Comparison of ENCODE assay signal across 19 cellular contexts in genomic region chr16:17078950-17079631, GRCh38.
DNase-seq lines count a peak whose midpoint lies in the region; ATAC-seq, FAIRE-seq and TF ChIP-seq lines count a peak whose summit lies in the region.
"Had no signal": no experiment of that assay in that cellular context is flagged by ENCODE, and none has a peak within 500 bp of the region (broad histone marks: within the 10 kb centered on the region; RNA-seq: fewer than 3 reads in every experiment).

No MANE protein-coding gene starts in this region.

- FAIRE-seq in H54 (lab: Jason Lieb, UNC) = no peak

- no peak overlapping the region for H3K27ac Mint-ChIP-seq in chondrocyte (ENCODE audit: unreplicated experiment)

- no peaks in the 10 kb centered on the region for H3K36me3 Mint-ChIP-seq in chondrocyte (ENCODE audit: low read depth)

- intact Hi-C loops in posterior cingulate gyrus (cut with DNase I) = no loop called here

- no peak for TF ChIP-seq POLR2A in H54 (IDR thresholded peaks at IDR 0.05; ENCODE audit: low read depth, low read length)

- H3K4me1 Mint-ChIP-seq in chondrocyte (ENCODE audit: low read depth) = no peaks in the 10 kb centered on the region

- no peaks in the 10 kb centered on the region for H3K9me3 Mint-ChIP-seq in chondrocyte (ENCODE audit: low read depth)

- no peak overlapping the region for H3K4me3 Mint-ChIP-seq in chondrocyte (ENCODE audit: unreplicated experiment)

- no peak overlapping the region for H3K9ac ChIP-seq in HUES64 (ENCODE audit: low read depth, low read length)
- H3K9ac ChIP-seq: KMS-11 had no signal

- ATAC-seq in left lobe of liver (no peak), HG03457 (IDR thresholded peaks at IDR 0.05; ENCODE audit: unreplicated experiment) (no peak)
- ATAC-seq: PC-3 had no signal

- H3K36me3 ChIP-seq in BE2C = no peaks in the 10 kb centered on the region
- no peaks in the 10 kb centered on the region for H3K36me3 ChIP-seq in HUES64 (ENCODE audit: insufficient read depth, low read length)
- H3K36me3 ChIP-seq: SJCRH30 had no signal

- H3K27me3 Mint-ChIP-seq in chondrocyte (ENCODE audit: low read depth) = peaks cover 9% of the 10 kb centered on the region

- WGBS in HUES64 = 84% methylated on average over 5 of the region's 5 CpGs

- TF ChIP-seq CTCF in BE2C (IDR thresholded peaks at IDR 0.05; ENCODE audit: low read depth, low read length) (peak; percentile 23), chondrocyte (IDR thresholded peaks at IDR 0.05) (peak; percentile 9)

- DNase-seq in BE2C (peak; percentile 46), NCI-H524 (lab: John Stamatoyannopoulos, UW) (peak; percentile 95 to 98), chondrocyte (ENCODE audit: low spot score) (no peak), left lobe of liver (ENCODE audit: low spot score) (no peak), posterior cingulate gyrus (no peak), H54 (ENCODE audit: insufficient read length, low spot score) (no peak)
- DNase-seq: AML-193, COR-L47, EL, HCEC 1CT, NCI-H187, NCI-H345, NCI-H69, PC-3, SJCRH30, SW 1271 had no signal

- H3K4me3 ChIP-seq in BE2C (ENCODE audit: low read depth, low read length) (peak overlapping the region; percentile 9; the same call in 1 of the 2 replicates), HUES64 (ENCODE audit: low read length) (no peak overlapping the region)
- H3K4me3 ChIP-seq: SJCRH30 had no signal

- no peaks in the 10 kb centered on the region for H3K4me1 ChIP-seq in BE2C
- H3K4me1 ChIP-seq in HUES64 (ENCODE audit: insufficient read depth, low read length) = peaks cover 45% of the 10 kb centered on the region
- H3K4me1 ChIP-seq: SJCRH30 had no signal

- H3K27ac ChIP-seq in HUES64 (ENCODE audit: low read depth, low read length) = peak overlapping the region; percentile 51; the same call in 1 of the 2 replicates
- H3K27ac ChIP-seq: KMS-11, SJCRH30 had no signal

- H3K27me3 ChIP-seq in BE2C (no peaks in the 10 kb centered on the region), HUES64 (ENCODE audit: insufficient read depth, low read length) (no peaks in the 10 kb centered on the region)
- H3K27me3 ChIP-seq: SJCRH30 had no signal

- H3K9me3 ChIP-seq in BE2C (no peaks in the 10 kb centered on the region), HUES64 (ENCODE audit: insufficient read depth, low read depth, low read length) (no peaks in the 10 kb centered on the region)
- H3K9me3 ChIP-seq: SJCRH30 had no signal

Comparison
In these comparisons a context has a peak if more than half of its experiments do, and no peak if none do; other contexts are left out.
1. DNase-seq: peak in BE2C (single experiment) and NCI-H524 (2 of 2); none in chondrocyte (single experiment), left lobe of liver (single experiment), posterior cingulate gyrus (0 of 10) and H54 (single experiment).